ENCODE assay signal across 14 cellular contexts in the genomic region with DNA sequence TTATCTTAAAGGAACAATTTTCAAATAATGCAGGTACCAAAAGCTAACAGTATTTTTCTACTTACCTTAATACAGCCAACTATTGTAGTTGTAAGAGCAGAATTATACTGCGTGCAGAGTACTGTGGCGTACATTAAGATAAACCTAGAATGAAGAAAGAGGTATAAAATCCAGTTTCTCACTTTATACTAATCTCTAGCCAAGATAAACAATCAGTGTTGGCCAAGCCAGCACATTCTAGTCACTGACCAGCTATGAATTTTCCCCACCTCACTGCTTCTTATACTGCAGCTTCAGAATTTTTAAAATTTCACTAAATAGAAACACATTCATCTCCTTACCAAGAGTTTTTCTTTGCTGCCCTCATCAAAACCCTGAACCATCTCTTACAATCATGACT. TPM values are rescaled to one million over a fixed set of nuclear protein-coding genes. Genes with fewer than 3 reads are reported as not detected.
DNase-seq lines count a peak whose midpoint lies in the region; ATAC-seq and TF ChIP-seq lines count a peak whose summit lies in the region.
"Had no signal": no experiment of that assay in that cellular context is flagged by ENCODE, and none has a peak within 500 bp of the region (broad histone marks: within the 10 kb centered on the region; RNA-seq: fewer than 3 reads in every experiment).

No MANE protein-coding gene starts in this region.

- H3K9ac ChIP-seq in fibroblast of lung (ENCODE audit: insufficient read depth, low read length) = no peak overlapping the region
- H3K9ac ChIP-seq: KMS-11 had no signal

- H2AFZ ChIP-seq in ACC112 (ENCODE audit: low read length, unreplicated experiment) = no peak overlapping the region
- H2AFZ ChIP-seq in fibroblast of lung (ENCODE audit: low read length) = no peak overlapping the region

- H3K4me2 ChIP-seq in fibroblast of lung (ENCODE audit: extremely low read depth, insufficient read depth, low read length) = peak overlapping the region; percentile 48
- H3K4me2 ChIP-seq: KMS-11 had no signal

- H3K4me1 ChIP-seq in ACC112 (ENCODE audit: control insufficient read depth, insufficient read depth, low read length, unreplicated experiment) = peaks cover 17% of the 10 kb centered on the region
- H3K4me1 ChIP-seq in RWPE2 (ENCODE audit: insufficient read depth, poor library complexity, severe bottlenecking) = no peaks in the 10 kb centered on the region
- H3K4me1 ChIP-seq in fibroblast of lung (ENCODE audit: control insufficient read depth, extremely low read depth, insufficient read depth, low read length) = peaks cover 10% of the 10 kb centered on the region
- peaks cover 15 to 27% of the 10 kb centered on the region in 2 donors for H3K4me1 ChIP-seq in muscle layer of duodenum (ENCODE audit: control insufficient read depth in 1 of 2, insufficient read depth in 2 of 2, low read length in 2 of 2)
- no peaks in the 10 kb centered on the region for H3K4me1 ChIP-seq in prostate gland (replicated peaks)

- ATAC-seq in RWPE2 (ENCODE audit: low read depth) (no peak), GM21619 (IDR thresholded peaks at IDR 0.05; ENCODE audit: unreplicated experiment) (no peak)
- ATAC-seq: naive thymus-derived CD4-positive, alpha-beta T cell had no signal

- DNase-seq in RWPE2 (ENCODE audit: low spot score) = no peak
- peak; percentile 72 to 90 for DNase-seq in fibroblast of lung (ENCODE audit: low read depth in 2 of 2)
- no peak for DNase-seq in stimulated activated CD4-positive, alpha-beta T cell treated with anti-CD3 and anti-CD28 coated beads, Interleukin-12 subunit alpha, Interleukin-12 subunit beta, amount 100 ng/mL, for 4 hours
- DNase-seq in activated CD8-positive, alpha-beta memory T cell treated with anti-CD3 and anti-CD28 coated beads, Interleukin-2, amount 50 U/mL, for 4 hours = no peak
- no peak for DNase-seq in prostate gland (ENCODE audit: low spot score)
- DNase-seq: activated T-cell treated with anti-CD3 and anti-CD28 coated beads, Interleukin-2, amount 50 U/mL, for 24 hours; AML-193; naive thymus-derived CD4-positive, alpha-beta T cell; NCI-H2081; stimulated activated CD4-positive, alpha-beta T cell treated with anti-CD3 and anti-CD28 coated beads, Interleukin-15, amount 100 ng/mL, for 24 hours had no signal

- no peaks in the 10 kb centered on the region for H3K27me3 ChIP-seq in ACC112 (ENCODE audit: insufficient read depth, low read length)
- H3K27me3 ChIP-seq in RWPE2 (ENCODE audit: insufficient read depth, poor library complexity, severe bottlenecking) = no peaks in the 10 kb centered on the region
- H3K27me3 ChIP-seq in fibroblast of lung (ENCODE audit: control insufficient read depth, insufficient read depth, low read length) = no peaks in the 10 kb centered on the region
- H3K27me3 ChIP-seq in muscle layer of duodenum (ENCODE audit: low read depth, low read length) = no peaks in the 10 kb centered on the region
- no peaks in the 10 kb centered on the region for H3K27me3 ChIP-seq in prostate gland (replicated peaks; ENCODE audit: insufficient read depth)

- intact Hi-C loops in prostate gland (cut with DNase I) = no loop called here

- TF ChIP-seq POLR2A in prostate gland (IDR thresholded peaks at IDR 0.05) = no peak

- WGBS in prostate gland = 34% methylated on average over 2 of the region's 2 CpGs

- H3K4me3 ChIP-seq in ACC112 (ENCODE audit: low read depth, low read length) (no peak overlapping the region), RWPE2 (ENCODE audit: severe bottlenecking) (no peak overlapping the region), fibroblast of lung (replicated peaks in 1 of 4; ENCODE audit: control extremely low read depth in 1 of 4, insufficient read depth in 1 of 4, low read depth in 3 of 4, low read length in 4 of 4) (no peak overlapping the region), muscle layer of duodenum (ENCODE audit: low read depth in 1 of 2, low read length in 2 of 2) (no peak overlapping the region), prostate gland (no peak overlapping the region)

- H4K20me1 ChIP-seq in fibroblast of lung (ENCODE audit: control insufficient read depth, extremely low read depth, insufficient read depth, low read length) = no peaks in the 10 kb centered on the region

- TF ChIP-seq CTCF in RWPE2 (IDR thresholded peaks at IDR 0.05; ENCODE audit: poor library complexity, severe bottlenecking) (no peak), fibroblast of lung (conservative IDR thresholded peaks at IDR 0.05 in 1 of 2, IDR thresholded peaks at IDR 0.05 in 1 of 2; ENCODE audit: low read depth in 1 of 2, low read length in 2 of 2) (no peak), prostate gland (IDR thresholded peaks at IDR 0.05) (no peak)

- peaks cover 12% of the 10 kb centered on the region for H3K36me3 ChIP-seq in ACC112 (ENCODE audit: insufficient read depth, low read length)
- peaks cover 51% of the 10 kb centered on the region for H3K36me3 ChIP-seq in RWPE2 (ENCODE audit: low read depth)
- H3K36me3 ChIP-seq in fibroblast of lung (ENCODE audit: control insufficient read depth, insufficient read depth, low read length) = no peaks in the 10 kb centered on the region
- H3K36me3 ChIP-seq in muscle layer of duodenum (ENCODE audit: control insufficient read depth in 1 of 2, insufficient read depth in 2 of 2, low read length in 2 of 2) = peaks cover 4 to 19% of the 10 kb centered on the region in 2 donors
- H3K36me3 ChIP-seq in prostate gland = no peaks in the 10 kb centered on the region

- H3K27ac ChIP-seq in ACC112 (ENCODE audit: low read depth, low read length) (peak overlapping the region; percentile 62), RWPE2 (ENCODE audit: poor library complexity, severe bottlenecking) (peak overlapping the region; percentile 44), fibroblast of lung (ENCODE audit: insufficient read depth, low read length) (peak overlapping the region; percentile 47), muscle layer of duodenum (ENCODE audit: low read length) (peak overlapping the region; percentile 70), prostate gland (no peak overlapping the region)
- H3K27ac ChIP-seq: KMS-11 had no signal

- H3K9me3 ChIP-seq in RWPE2 (ENCODE audit: severe bottlenecking) (peaks cover 2% of the 10 kb centered on the region), fibroblast of lung (ENCODE audit: control insufficient read depth, insufficient read depth, low read depth, low read length) (no peaks in the 10 kb centered on the region), muscle layer of duodenum (ENCODE audit: control insufficient read depth in 1 of 2, low read length in 2 of 2) (no peaks in the 10 kb centered on the region), prostate gland (no peaks in the 10 kb centered on the region)

- H3K79me2 ChIP-seq in ACC112 (ENCODE audit: control insufficient read depth, insufficient read depth, low read length, unreplicated experiment) (no peaks in the 10 kb centered on the region), fibroblast of lung (ENCODE audit: control insufficient read depth, insufficient read depth, low read length) (no peaks in the 10 kb centered on the region)

RNA-seq across cellular contexts. Expression of a gene that starts 33.6 kb away (rescaled TPM):
- total RNA-seq in fibroblast of lung (16.2 and 20.3 TPM in 2 replicates), prostate gland (10 to 100 TPM; 13.0 to 13.2 TPM)
- polyA plus RNA-seq in fibroblast of lung = 17.5 and 19.3 TPM in 2 replicates
- polyA plus RNA-seq in fibroblast of lung (2012) = 8.1 and 8.9 TPM in 2 replicates
- 4.7 and 8.6 TPM in 2 replicates for polyA minus RNA-seq in fibroblast of lung (ENCODE audit: low replicate concordance)

Comparison
In these comparisons a context has a peak if more than half of its experiments do, and no peak if none do; other contexts are left out.
1. H3K27ac ChIP-seq: peak in ACC112 (single experiment), RWPE2 (single experiment), fibroblast of lung (single experiment) and muscle layer of duodenum (single experiment); none in prostate gland (0 of 2).
2. DNase-seq: peak in fibroblast of lung (2 of 2); none in RWPE2 (single experiment), stimulated activated CD4-positive, alpha-beta T cell treated with anti-CD3 and anti-CD28 coated beads, Interleukin-12 subunit alpha, Interleukin-12 subunit beta, amount 100 ng/mL, for 4 hours (single experiment), activated CD8-positive, alpha-beta memory T cell treated with anti-CD3 and anti-CD28 coated beads, Interleukin-2, amount 50 U/mL, for 4 hours (single experiment) and prostate gland (single experiment).